11 cellular contexts compared by ENCODE assay signal in genomic region chr14:52052289-52052943, GRCh38. TPM values are rescaled to one million over a fixed set of nuclear protein-coding genes. Genes with fewer than 3 reads are reported as not detected.
DNase-seq lines count a peak whose midpoint lies in the region; ATAC-seq and TF ChIP-seq lines count a peak whose summit lies in the region.
"Had no signal": no experiment of that assay in that cellular context is flagged by ENCODE, and none has a peak within 500 bp of the region (broad histone marks: within the 10 kb centered on the region; RNA-seq: fewer than 3 reads in every experiment).

No MANE protein-coding gene starts in this region.

- H3K36me3 ChIP-seq in brain microvascular endothelial cell (replicated peaks) (peaks cover 18% of the 10 kb centered on the region), right atrium auricular region (no peaks in the 10 kb centered on the region)

- no peaks in the 10 kb centered on the region for H3K9me3 ChIP-seq in right atrium auricular region

- TF ChIP-seq CTCF in AG09309 (IDR thresholded peaks at IDR 0.05; ENCODE audit: control insufficient read depth, insufficient read depth, low read depth, low read length, missing control alignments) (no peak), brain microvascular endothelial cell (IDR thresholded peaks at IDR 0.05; ENCODE audit: low read depth, low read length, missing control alignments) (no peak), right atrium auricular region (IDR thresholded peaks at IDR 0.05) (no peak)

- H3K4me3 ChIP-seq in AG09309 (ENCODE audit: control insufficient read depth, low read depth, low read length), result no peak overlapping the region
- no peak overlapping the region for H3K4me3 ChIP-seq in brain microvascular endothelial cell (ENCODE audit: low read depth, low read length)
- H3K4me3 ChIP-seq in right atrium auricular region, result no peak overlapping the region
- H3K4me3 ChIP-seq: K562 had no signal

- no peaks in the 10 kb centered on the region for H3K27me3 ChIP-seq in brain microvascular endothelial cell (replicated peaks)
- no peaks in the 10 kb centered on the region for H3K27me3 ChIP-seq in right atrium auricular region

- H3K4me1 ChIP-seq in right atrium auricular region, result peaks cover 0 to 77% of the 10 kb centered on the region in 2 donors

- ATAC-seq in sciatic nerve, result peak; percentile 53
- ATAC-seq: activated T-helper 17 cell treated with anti-CD3 and anti-CD28 coated beads, Interleukin-2, amount 50 U/mL, for 72 hours; K562; Panc1 had no signal

- in situ Hi-C loops in brain microvascular endothelial cell (cut with HindIII; ENCODE audit: low pct_ligation_motif_present, low sequenced_read_pairs), result no loop called here

- H3K27ac ChIP-seq in brain microvascular endothelial cell (peak overlapping the region; percentile 93), right atrium auricular region (peak overlapping the region; percentile 71 to 81)

- DNase-seq in AG09309 (ENCODE audit: low read depth) (peak; percentile 89), brain microvascular endothelial cell (peak; percentile 55), right atrium auricular region (ENCODE audit: low spot score) (no peak), sciatic nerve (ENCODE audit: low spot score) (no peak), GF-D8 (lab: John Stamatoyannopoulos, UW) (no peak), KG1 (lab: John Stamatoyannopoulos, UW) (no peak), epidermal melanocyte (ENCODE audit: insufficient read length, low spot score) (no peak)
- DNase-seq in activated effector memory CD4-positive, alpha-beta T cell treated with Interleukin-2 at 50 U/mL for 16 hours, result no peak

- intact Hi-C loops in sciatic nerve (cut with DNase I), result no loop called here

RNA-seq across cellular contexts. Expression of gene NID2, which starts 16.4 kb away (rescaled TPM):
- total RNA-seq in right atrium auricular region, result 10 to 100 TPM; 23.0 to 41.2 TPM
- total RNA-seq in sciatic nerve, result 125 TPM

Comparison
In these comparisons a context has a peak if more than half of its experiments do, and no peak if none do; other contexts are left out.
1. DNase-seq: peak in AG09309 (single experiment) and brain microvascular endothelial cell (single experiment); none in right atrium auricular region (single experiment), sciatic nerve (single experiment), GF-D8 (single experiment), KG1 (single experiment), epidermal melanocyte (single experiment) and activated effector memory CD4-positive, alpha-beta T cell treated with Interleukin-2 at 50 U/mL for 16 hours (single experiment).